17 cellular contexts compared by ENCODE assay signal in genomic region chr6:155291291-155291690, GRCh38. TPM values are rescaled to one million over a fixed set of nuclear protein-coding genes. Genes with fewer than 3 reads are reported as not detected.
DNase-seq lines count a peak whose midpoint lies in the region; ATAC-seq, FAIRE-seq and TF ChIP-seq lines count a peak whose summit lies in the region.
"Had no signal": no experiment of that assay in that cellular context is flagged by ENCODE, and none has a peak within 500 bp of the region (broad histone marks: within the 10 kb centered on the region; RNA-seq: fewer than 3 reads in every experiment).

No MANE protein-coding gene starts in this region.

- dilution Hi-C loops in endothelial cell of umbilical vein (cut with MboI; ENCODE audit: extremely low pct_ligation_motif_present, low sequenced_read_pairs): no loop called here

- CTCF ChIA-PET in A673 (lab: Charles Lee) (no interaction called here), endothelial cell of umbilical vein (lab: Charles Lee) (interaction anchor here (1.1 to 1.6 kb wide), 2 partner anchors 8 to 114 kb away, joined by 4 read pairs; no protein-coding TSS in a partner anchor)

- 71 to 92% (median 85%) methylated on average over 3 of the region's 3 CpGs for WGBS in adrenal gland, 4 donors

- ATAC-seq in omental fat pad (ENCODE audit: low FRiP score): no peak

- H3K4me3 ChIP-seq in A673 (ENCODE audit: low read depth, low read length, poor library complexity, severe bottlenecking) (no peak overlapping the region), SK-N-MC (no peak overlapping the region), endothelial cell of umbilical vein (replicated peaks in 1 of 3; ENCODE audit: insufficient read depth in 1 of 3, low read depth in 1 of 3, low read length in 3 of 3) (no peak overlapping the region), osteoblast (ENCODE audit: insufficient read depth, low read length) (no peak overlapping the region), adrenal gland (no peak overlapping the region)
- H3K4me3 ChIP-seq: BLaER1 treated with 17β-estradiol and CSF1 and Interleukin-3, amounts not matched to agents 10 nM and 100 nM had no signal

- FAIRE-seq in endothelial cell of umbilical vein (lab: Jason Lieb, UNC): peak; percentile 56
- FAIRE-seq: GM12891 had no signal

- H3K27me3 ChIP-seq in A673 (replicated peaks; ENCODE audit: insufficient read depth, low read depth, low read length, poor library complexity) (no peaks in the 10 kb centered on the region), endothelial cell of umbilical vein (ENCODE audit: control insufficient read depth in 2 of 2, insufficient read depth in 2 of 2, low read length in 2 of 2) (no peaks in the 10 kb centered on the region), osteoblast (ENCODE audit: insufficient read depth, low read length) (no peaks in the 10 kb centered on the region), adrenal gland (no peaks in the 10 kb centered on the region)
- H3K27me3 ChIP-seq: BLaER1 treated with 17β-estradiol and CSF1 and Interleukin-3, amounts not matched to agents 10 nM and 100 nM had no signal

- DNase-seq in A673 (ENCODE audit: low spot score) (peak; percentile 85), SK-N-MC (ENCODE audit: low read depth, low spot score) (no peak), endothelial cell of umbilical vein (ENCODE audit: low read depth, low spot score) (no peak), osteoblast (ENCODE audit: insufficient read length, low spot score, missing footprints) (peak; percentile 76), adrenal gland (no peak), omental fat pad (ENCODE audit: low spot score) (no peak), T-helper 2 cell (no peak)
- DNase-seq: 8988T; ACHN; CD4-positive, CD25-positive, alpha-beta regulatory T cell; GOT3; H9 had no signal

- no peaks in the 10 kb centered on the region for H4K20me1 ChIP-seq in endothelial cell of umbilical vein (replicated peaks; ENCODE audit: control insufficient read depth, extremely low read depth, insufficient read depth, low read length)
- H4K20me1 ChIP-seq in osteoblast (ENCODE audit: insufficient read depth, low read length): no peaks in the 10 kb centered on the region

- TF ChIP-seq POLR2A in endothelial cell of umbilical vein (IDR thresholded peaks at IDR 0.05; ENCODE audit: low read depth, low read length): no peak
- TF ChIP-seq POLR2A in adrenal gland (IDR thresholded peaks at IDR 0.05): no peak

- H3K36me3 ChIP-seq in A673 (ENCODE audit: insufficient read depth, low read length, poor library complexity, severe bottlenecking) (peaks cover 28% of the 10 kb centered on the region), SK-N-MC (ENCODE audit: insufficient read depth, low read length) (peaks cover 57% of the 10 kb centered on the region), endothelial cell of umbilical vein (ENCODE audit: control insufficient read depth in 2 of 2, extremely low read depth in 1 of 2, insufficient read depth in 2 of 2, low read length in 2 of 2) (peaks cover 4 to 5% of the 10 kb centered on the region in 2 experiments), osteoblast (ENCODE audit: insufficient read depth, low read length) (peaks cover 19% of the 10 kb centered on the region), adrenal gland (replicated peaks in 1 of 2) (peaks cover 0 to 10% of the 10 kb centered on the region in 2 donors)

- H3K79me2 ChIP-seq in endothelial cell of umbilical vein (ENCODE audit: control insufficient read depth, insufficient read depth, low read length) (peaks cover 9% of the 10 kb centered on the region), osteoblast (ENCODE audit: insufficient read depth, low read length) (no peaks in the 10 kb centered on the region)

- H3K9ac ChIP-seq in SK-N-MC (ENCODE audit: insufficient read length) (no peak overlapping the region), endothelial cell of umbilical vein (replicated peaks; ENCODE audit: extremely low read depth, insufficient read depth, low read length) (no peak overlapping the region)
- H3K9ac ChIP-seq: BLaER1 treated with 17β-estradiol and CSF1 and Interleukin-3, amounts not matched to agents 10 nM and 100 nM had no signal

- intact Hi-C loops in A673 (cut with micrococcal nuclease; ENCODE audit: unreplicated experiment) (no loop called here), endothelial cell of umbilical vein (cut with micrococcal nuclease) (no loop called here), adrenal gland (cut with DNase I) (no loop called here)

- H3K4me2 ChIP-seq in endothelial cell of umbilical vein (ENCODE audit: insufficient read depth, low read length) (no peak overlapping the region), osteoblast (ENCODE audit: insufficient read depth, low read length) (no peak overlapping the region)
- H3K4me2 ChIP-seq: BLaER1 treated with 17β-estradiol and CSF1 and Interleukin-3, amounts not matched to agents 10 nM and 100 nM had no signal

- POLR2A ChIA-PET in A673 (lab: Charles Lee; ENCODE audit: low non-redundant PET): no interaction called here
- POLR2A ChIA-PET in endothelial cell of umbilical vein (lab: Charles Lee): no interaction called here

- no TSS peak for BruUV-seq in A673 (replicated peaks; lab: Mats Ljungman, UMichigan)
- BruUV-seq in endothelial cell of umbilical vein (replicated peaks; lab: Mats Ljungman, UMichigan): no TSS peak

- no peak for TF ChIP-seq CTCF in A673 (conservative IDR thresholded peaks at IDR 0.05; ENCODE audit: low read depth, low read length)
- no peak for TF ChIP-seq CTCF in endothelial cell of umbilical vein (IDR thresholded peaks at IDR 0.05; ENCODE audit: extremely low read depth in 1 of 2, insufficient read depth in 1 of 2, low read depth in 1 of 2, low read length in 2 of 2)
- no peak for TF ChIP-seq CTCF in osteoblast (IDR thresholded peaks at IDR 0.05; ENCODE audit: extremely low read depth, low read depth, low read length)
- no peak for TF ChIP-seq CTCF in adrenal gland (IDR thresholded peaks at IDR 0.05)
- no peak for TF ChIP-seq CTCF in omental fat pad (IDR thresholded peaks at IDR 0.05)

- H2AFZ ChIP-seq in endothelial cell of umbilical vein (ENCODE audit: low read depth, low read length) (no peak overlapping the region), osteoblast (ENCODE audit: low read length) (no peak overlapping the region)

- H3K4me1 ChIP-seq in A673 (ENCODE audit: insufficient read depth, low read length, poor library complexity, severe bottlenecking) (peaks cover 13% of the 10 kb centered on the region), endothelial cell of umbilical vein (ENCODE audit: control insufficient read depth, extremely low read depth, insufficient read depth, low read length) (peaks cover 5% of the 10 kb centered on the region), osteoblast (ENCODE audit: insufficient read depth, low read length) (no peaks in the 10 kb centered on the region), adrenal gland (replicated peaks in 1 of 2) (peaks cover 0 to 8% of the 10 kb centered on the region in 2 donors)

- H3K9me3 ChIP-seq in A673 (ENCODE audit: low read depth, low read length, poor library complexity, severe bottlenecking) (no peaks in the 10 kb centered on the region), SK-N-MC (ENCODE audit: low read depth, low read length) (no peaks in the 10 kb centered on the region), endothelial cell of umbilical vein (replicated peaks; ENCODE audit: control insufficient read depth, insufficient read depth, low read length) (no peaks in the 10 kb centered on the region), osteoblast (ENCODE audit: low read depth, low read length) (no peaks in the 10 kb centered on the region), adrenal gland (replicated peaks in 1 of 3) (no peaks in the 10 kb centered on the region)

- no peaks in the 10 kb centered on the region for H3K9me1 ChIP-seq in endothelial cell of umbilical vein (replicated peaks; ENCODE audit: control insufficient read depth, extremely low read depth, insufficient read depth, low read length)

- H3K27ac ChIP-seq in A673 (ENCODE audit: low read depth, low read length, poor library complexity, severe bottlenecking) (peak overlapping the region; percentile 4), SK-N-MC (peak overlapping the region; percentile 26; the same call in 1 of the 2 replicates), endothelial cell of umbilical vein (ENCODE audit: insufficient read depth, low read depth, low read length) (no peak overlapping the region), osteoblast (ENCODE audit: low read depth, low read length) (no peak overlapping the region), adrenal gland (no peak overlapping the region)
- H3K27ac ChIP-seq: BLaER1 treated with 17β-estradiol and CSF1 and Interleukin-3, amounts not matched to agents 10 nM and 100 nM had no signal

TF ChIP-seq in endothelial cell of umbilical vein, 7 proteins besides CTCF, POLR2A, EP300 and RAD21 (continues in another document):
- no peak for TF ChIP-seq MAX (IDR thresholded peaks at IDR 0.05; ENCODE audit: insufficient read depth, insufficient read length)

RNA-seq across cellular contexts. Expression of gene TFB1M, which starts 23.0 kb away (rescaled TPM):
- total RNA-seq in A673 (2021) (40.3 and 47.6 TPM in 2 replicates), endothelial cell of umbilical vein (30.2 and 35.5 TPM in 2 replicates), osteoblast (18.8 and 23.3 TPM in 2 replicates), adrenal gland (10 to 100 TPM; 17.1 to 55.9 (median 47.1) TPM), omental fat pad (1 to 10 TPM; 6.4 to 9.2 (median 7.2) TPM)
- polyA plus RNA-seq in endothelial cell of umbilical vein (10.0 and 12.9 TPM in 2 replicates), adrenal gland (10 to 100 TPM; 17.4 to 74.8 (median 49.5) TPM)
- polyA plus RNA-seq in endothelial cell of umbilical vein (2011; cell fraction: cytosol; rRNA removed): 11.9 and 12.2 TPM in 2 replicates
- 49.5 and 55.4 TPM in 2 replicates for polyA plus RNA-seq in endothelial cell of umbilical vein (2011; cell fraction: nucleus; rRNA removed)
- polyA plus RNA-seq in endothelial cell of umbilical vein (2012): 19.8 and 21.1 TPM in 2 replicates
- polyA minus RNA-seq in endothelial cell of umbilical vein: 16.5 and 26.3 TPM in 2 replicates
- polyA minus RNA-seq in endothelial cell of umbilical vein (2011; cell fraction: cytosol; rRNA and poly(A)+ RNA removed): 10.0 TPM
- polyA minus RNA-seq in endothelial cell of umbilical vein (2011; cell fraction: nucleus; rRNA and poly(A)+ RNA removed): 55.8 and 70.9 TPM in 2 replicates

RNA-seq across cellular contexts. Expression of gene CLDN20, which starts 27.5 kb away (rescaled TPM):
- not detected in 2 replicates for total RNA-seq in A673 (2021)
- not detected in 2 replicates for total RNA-seq in endothelial cell of umbilical vein
- not detected in 2 replicates for polyA plus RNA-seq in endothelial cell of umbilical vein
- polyA plus RNA-seq in endothelial cell of umbilical vein (2011; cell fraction: cytosol; rRNA removed): not detected in 2 replicates
- polyA plus RNA-seq in endothelial cell of umbilical vein (2011; cell fraction: nucleus; rRNA removed): 0.11 TPM in 1 of 2 replicates, not detected in the other
- 0.29 and 0.52 TPM in 2 replicates for polyA plus RNA-seq in endothelial cell of umbilical vein (2012)
- polyA minus RNA-seq in endothelial cell of umbilical vein: not detected in 2 replicates
- polyA minus RNA-seq in endothelial cell of umbilical vein (2011; cell fraction: cytosol; rRNA and poly(A)+ RNA removed): not detected
- polyA minus RNA-seq in endothelial cell of umbilical vein (2011; cell fraction: nucleus; rRNA and poly(A)+ RNA removed): 0.63 and 1.6 TPM in 2 replicates
- total RNA-seq in osteoblast: not detected in 2 replicates
- not detected for total RNA-seq in adrenal gland
- not detected for polyA plus RNA-seq in adrenal gland
- not detected for total RNA-seq in omental fat pad
- total RNA-seq: CD4-positive, CD25-positive, alpha-beta regulatory T cell; Daoy; G401; H9; HT-29 had no signal
- polyA plus RNA-seq: CD4-positive, CD25-positive, alpha-beta regulatory T cell had no signal

Comparison
In these comparisons a context has a peak if more than half of its experiments do, and no peak if none do; other contexts are left out.
1. DNase-seq: peak in A673 (single experiment) and osteoblast (single experiment); none in SK-N-MC (single experiment), endothelial cell of umbilical vein (single experiment), adrenal gland (0 of 7), omental fat pad (single experiment) and T-helper 2 cell (0 of 5).
2. H3K27ac ChIP-seq: peak in A673 (single experiment) and SK-N-MC (single experiment); none in endothelial cell of umbilical vein (single experiment), osteoblast (single experiment) and adrenal gland (0 of 5).